19 cellular contexts compared by ENCODE assay signal in genomic region chr20:51460163-51460562, GRCh38.
DNase-seq lines count a peak whose midpoint lies in the region; ATAC-seq, FAIRE-seq and TF ChIP-seq lines count a peak whose summit lies in the region.
"Had no signal": no experiment of that assay in that cellular context is flagged by ENCODE, and none has a peak within 500 bp of the region (broad histone marks: within the 10 kb centered on the region; RNA-seq: fewer than 3 reads in every experiment).

No MANE protein-coding gene starts in this region.

- no peaks in the 10 kb centered on the region for H3K9me3 Mint-ChIP-seq in T-helper 1 cell treated with Interleukin-12 subunit alpha and Interleukin-12 subunit beta and Interleukin-4 antibody, amounts not matched to agents 30 μg/mL and 1 μg/mL, for 36 hours

- TF ChIP-seq EP300 in GM12878 (IDR thresholded peaks at IDR 0.05; ENCODE audit: borderline replicate concordance in 1 of 2, control insufficient read depth in 1 of 2, low read depth in 2 of 2, low read length in 2 of 2) = no peak

- H3K4me3 Mint-ChIP-seq in T-helper 1 cell treated with Interleukin-12 subunit alpha and Interleukin-12 subunit beta and Interleukin-4 antibody, amounts not matched to agents 30 μg/mL and 1 μg/mL, for 36 hours = no peak overlapping the region

- SMC1A ChIA-PET in GM12878 (lab: Charles Lee; ENCODE audit: uncharacterized antibody, unreplicated experiment) = interaction anchor here (0.8 to 2.2 kb wide), 6 partner anchors 17 to 74 kb away, joined by 3 to 13 read pairs (median 6); no protein-coding TSS in a partner anchor

- no peaks in the 10 kb centered on the region; the same call in 1 of the 2 replicates for H3K9me3 ChIP-seq in OCI-LY1 (ENCODE audit: low read length)
- no peaks in the 10 kb centered on the region; the same call in 2 of the 3 replicates for H3K9me3 ChIP-seq in GM12878 (replicated peaks; ENCODE audit: control insufficient read depth, insufficient read depth, low read length)
- no peaks in the 10 kb centered on the region for H3K9me3 ChIP-seq in spleen
- H3K9me3 ChIP-seq: SJSA1 had no signal

- no peaks in the 10 kb centered on the region for H3K27me3 Mint-ChIP-seq in T-helper 1 cell treated with Interleukin-12 subunit alpha and Interleukin-12 subunit beta and Interleukin-4 antibody, amounts not matched to agents 30 μg/mL and 1 μg/mL, for 36 hours (ENCODE audit: low read depth)

- H3K4me2 ChIP-seq in OCI-LY1 (ENCODE audit: low read length) (peak overlapping the region; percentile 3; the same call in 1 of the 2 replicates), GM12878 (ENCODE audit: control insufficient read depth, insufficient read depth) (no peak overlapping the region)

- H3K36me3 Mint-ChIP-seq in T-helper 1 cell treated with Interleukin-12 subunit alpha and Interleukin-12 subunit beta and Interleukin-4 antibody, amounts not matched to agents 30 μg/mL and 1 μg/mL, for 36 hours (ENCODE audit: low read depth) = peaks cover 32% of the 10 kb centered on the region

- intact Hi-C loops in GM12878 (cut with micrococcal nuclease; ENCODE audit: unreplicated experiment) = loop anchor here (2.0 to 5.0 kb wide), 5 partner anchors 21 to 82 kb away; partner anchors contain the start of gene NFATC2
- intact Hi-C loops in spleen (cut with DNase I; ENCODE audit: low total_unique reads) = no loop called here

- FAIRE-seq in GM12878 (lab: Jason Lieb, UNC) = no peak

- peaks cover 7% of the 10 kb centered on the region for H3K4me1 Mint-ChIP-seq in T-helper 1 cell treated with Interleukin-12 subunit alpha and Interleukin-12 subunit beta and Interleukin-4 antibody, amounts not matched to agents 30 μg/mL and 1 μg/mL, for 36 hours (ENCODE audit: low read depth)

- no peaks in the 10 kb centered on the region for H3K79me2 ChIP-seq in OCI-LY1 (ENCODE audit: insufficient read depth, low read length)
- no peaks in the 10 kb centered on the region for H3K79me2 ChIP-seq in GM12878 (ENCODE audit: control insufficient read depth, insufficient read depth, low read length)

- no peak for TF ChIP-seq RAD21 in GM12878 (IDR thresholded peaks at IDR 0.05; ENCODE audit: insufficient read depth, low read depth, low read length)

- peak overlapping the region; percentile 55 for H3K9ac ChIP-seq in OCI-LY1 (ENCODE audit: low read length)
- H3K9ac ChIP-seq in GM12878 (ENCODE audit: control insufficient read depth, insufficient read depth, low read length) = no peak overlapping the region
- H3K9ac ChIP-seq: BLaER1 had no signal

- H3K36me3 ChIP-seq in OCI-LY1 (ENCODE audit: insufficient read depth, low read length) = peaks cover 30% of the 10 kb centered on the region
- peaks cover 7 to 9% of the 10 kb centered on the region in 2 experiments; a peak in 3 of 4 replicates for H3K36me3 ChIP-seq in GM12878 (ENCODE audit: control insufficient read depth in 2 of 2, insufficient read depth in 2 of 2, low read length in 1 of 2)
- peaks cover 0 to 60% (median 5%) of the 10 kb centered on the region in 6 donors for H3K36me3 ChIP-seq in spleen
- H3K36me3 ChIP-seq: SJSA1 had no signal

- no peak overlapping the region for H2AFZ ChIP-seq in OCI-LY1 (ENCODE audit: low read length)
- H2AFZ ChIP-seq in GM12878 (ENCODE audit: control insufficient read depth, low read depth, low read length) = no peak overlapping the region

- ATAC-seq in GM12878 (no peak), HG03196 (IDR thresholded peaks at IDR 0.05; ENCODE audit: unreplicated experiment) (no peak)

- H3K27ac ChIP-seq in OCI-LY1 (ENCODE audit: low read depth, low read length, poor library complexity, severe bottlenecking) (peak overlapping the region; percentile 98), GM12878 (ENCODE audit: control insufficient read depth, insufficient read depth) (no peak overlapping the region), spleen (no peak overlapping the region)
- H3K27ac ChIP-seq: 22Rv1, SJSA1 had no signal

- H3K9me2 ChIP-seq in OCI-LY1 (ENCODE audit: low read depth, low read length) = no peaks in the 10 kb centered on the region

- CTCF ChIA-PET in GM12878 (lab: Yijun Ruan, JAX) = interaction anchor here (2.3 kb wide), 1 partner anchor 74 kb away, joined by 8 read pairs; no protein-coding TSS in a partner anchor

- H3K27ac Mint-ChIP-seq in T-helper 1 cell treated with Interleukin-12 subunit alpha and Interleukin-12 subunit beta and Interleukin-4 antibody, amounts not matched to agents 30 μg/mL and 1 μg/mL, for 36 hours = peak overlapping the region; percentile 6

- H3K4me3 ChIP-seq in OCI-LY1 (ENCODE audit: low read depth, low read length, poor library complexity, severe bottlenecking) = no peak overlapping the region
- no peak overlapping the region for H3K4me3 ChIP-seq in GM12878
- H3K4me3 ChIP-seq in spleen = no peak overlapping the region
- H3K4me3 ChIP-seq: BLaER1, SJSA1 had no signal

- no peaks in the 10 kb centered on the region for H3F3A ChIP-seq in OCI-LY1 (ENCODE audit: insufficient read depth, low read length)

- no TSS peak for BruUV-seq in GM12878 (replicated peaks; lab: Mats Ljungman, UMichigan)

- H4K20me1 ChIP-seq in OCI-LY1 (ENCODE audit: insufficient read depth, low read length) (no peaks in the 10 kb centered on the region), GM12878 (ENCODE audit: control insufficient read depth, insufficient read depth) (no peaks in the 10 kb centered on the region)

- H3K4me1 ChIP-seq in OCI-LY1 (ENCODE audit: insufficient read depth, low read length, severe bottlenecking) (peaks cover 81% of the 10 kb centered on the region), GM12878 (ENCODE audit: control insufficient read depth, insufficient read depth, low read length) (peaks cover 16% of the 10 kb centered on the region), spleen (peaks cover 14 to 63% (median 34%) of the 10 kb centered on the region in 6 donors)

- no peak for TF ChIP-seq POLR2A in GM12878 (IDR thresholded peaks at IDR 0.05; ENCODE audit: low read depth, low read length)
- no peak for TF ChIP-seq POLR2A in spleen (IDR thresholded peaks at IDR 0.05)

- WGBS in GM12878 (ENCODE audit: insufficient coverage, insufficient replicate concordance, low lambda C conversion rate, missing lambda C conversion rate) = 88% methylated on average over 3 of the region's 3 CpGs
- 89 to 99% (median 92%) methylated on average over 3 of the region's 3 CpGs for WGBS in spleen, 5 donors

- RAD21 ChIA-PET in GM12878 (lab: Charles Lee; ENCODE audit: unreplicated experiment) = interaction anchor here (1.7 to 2.1 kb wide), 2 partner anchors 60 to 74 kb away, joined by 9 to 15 read pairs; no protein-coding TSS in a partner anchor

- POLR2A ChIA-PET in GM12878 (lab: Charles Lee) = interaction anchor here (0.9 to 1.0 kb wide), 2 partner anchors 21 to 23 kb away, joined by 3 to 6 read pairs; no protein-coding TSS in a partner anchor

- TF ChIP-seq CTCF in OCI-LY1 (IDR thresholded peaks at IDR 0.05; ENCODE audit: low read length) (no peak), GM12878 (IDR thresholded peaks at IDR 0.05 in 2 of 3, conservative IDR thresholded peaks at IDR 0.05 in 1 of 3; ENCODE audit: control insufficient read depth in 2 of 3, extremely low read depth in 1 of 3, insufficient read depth in 1 of 3, low read depth in 3 of 3, low read length in 3 of 3) (no peak), spleen (IDR thresholded peaks at IDR 0.05 in 8 of 11, conservative IDR thresholded peaks at IDR 0.05 in 3 of 11) (no peak)

- in situ Hi-C loops in GM12878 (cut with MboI) = no loop called here

- DNase-seq in T-helper 1 cell = no peak
- DNase-seq in GM12878 (ENCODE audit: low read depth, low spot score) = no peak
- DNase-seq in spleen = peak; percentile 5
- no peak for DNase-seq in effector CD8-positive, alpha-beta T cell (lab: John Stamatoyannopoulos, UW)
- DNase-seq in T-helper 9 cell = no peak
- DNase-seq: DMS 273 treated with DMSO at 0.1 percent for 48 hours, GOT3, MM.1S, NCI-H1105, NCI-H1694 treated with DMSO at 0.1 percent for 48 hours, NCI-H2107, NCI-H2227 treated with DMSO at 0.1 percent for 48 hours, NCI-H524 treated with DMSO at 0.1 percent for 48 hours had no signal

- H3K27me3 ChIP-seq in OCI-LY1 (ENCODE audit: insufficient read depth, low read length) (no peaks in the 10 kb centered on the region), GM12878 (replicated peaks in 1 of 2; ENCODE audit: control insufficient read depth in 2 of 2, insufficient read depth in 2 of 2, low read length in 1 of 2) (no peaks in the 10 kb centered on the region), spleen (replicated peaks in 1 of 7) (no peaks in the 10 kb centered on the region)
- H3K27me3 ChIP-seq: BLaER1, SJSA1 had no signal

TF ChIP-seq in GM12878, 131 proteins besides CTCF, POLR2A, EP300 and RAD21:
- TF ChIP-seq BMI1 (IDR thresholded peaks at IDR 0.05; ENCODE audit: borderline replicate concordance) (no peak), WRNIP1 (IDR thresholded peaks at IDR 0.05; ENCODE audit: borderline replicate concordance, low read depth, low read length) (peak; percentile 6; the same call in 1 of the 2 replicates)
